Comparison of ENCODE assay signal across 25 cellular contexts in genomic region chr5:148952097-148952828, GRCh38.
"Had no signal": no experiment of that assay in that cellular context is flagged by ENCODE, and none has a peak within 500 bp of the region (broad histone marks: within the 10 kb centered on the region; RNA-seq: fewer than 3 reads in every experiment).

No MANE protein-coding gene starts in this region.

- FAIRE-seq: endometrium had no signal

- H3K27ac Mint-ChIP-seq: activated CD4-positive, alpha-beta T cell treated with anti-CD3 and anti-CD28 coated beads, Interleukin-2, amount 10 ng/mL, durations not matched to agents 7 days and 5 days; activated CD8-positive, alpha-beta T cell treated with anti-CD3 and anti-CD28 coated beads, Interleukin-2, amount 10 ng/mL, durations not matched to agents 7 days and 5 days; activated naive CD4-positive, alpha-beta T cell treated with anti-CD3 and anti-CD28 coated beads for 36 hours; activated T-cell treated with anti-CD3 and anti-CD28 coated beads, Interleukin-2, amount 50 U/mL, for 24 hours; activated T-helper 2 cell treated with anti-CD3 and anti-CD28 coated beads, Interferon-gamma antibody, Interleukin-2, Interleukin-4, amounts not matched to agents 10 μg/mL and 5 μg/mL and 100 μg/mL, durations not matched to agents 14 hours and 24 hours and 36 hours; memory B cell; progenitor cell of endocrine pancreas; T-helper 2 cell treated with Interferon-gamma antibody and Interleukin-4, amounts not matched to agents 5 μg/mL and 100 μg/mL, for 36 hours had no signal

- H3K27me3 ChIP-seq: brain microvascular endothelial cell, colonic mucosa, gastrocnemius medialis, tibial nerve, uterus had no signal

- H3K4me3 ChIP-seq: colonic mucosa, gastrocnemius medialis, left ventricle myocardium inferior, mucosa of descending colon, tibial nerve, uterus had no signal

- H3K9me3 ChIP-seq: colonic mucosa, gastrocnemius medialis, left ventricle myocardium inferior, mucosa of descending colon, tibial nerve had no signal

- H3K36me3 ChIP-seq: brain microvascular endothelial cell, colonic mucosa, gastrocnemius medialis, left ventricle myocardium inferior, tibial nerve, uterus had no signal

- H3K27ac ChIP-seq: brain microvascular endothelial cell, colonic mucosa, left ventricle myocardium inferior, tibial nerve, uterus had no signal

- H3K4me1 Mint-ChIP-seq: activated CD4-positive, alpha-beta T cell treated with anti-CD3 and anti-CD28 coated beads, Interleukin-2, amount 10 ng/mL, durations not matched to agents 7 days and 5 days; central memory CD8-positive, alpha-beta T cell; naive B cell had no signal

- DNase-seq: activated CD4-positive, alpha-beta T cell treated with anti-CD3 and anti-CD28 coated beads, Interleukin-2, amount 10 ng/mL, durations not matched to agents 7 days and 5 days; activated CD8-positive, alpha-beta T cell treated with anti-CD3 and anti-CD28 coated beads, Interleukin-2, amount 10 ng/mL, durations not matched to agents 7 days and 5 days; activated naive CD4-positive, alpha-beta T cell treated with anti-CD3 and anti-CD28 coated beads for 36 hours; activated T-cell treated with anti-CD3 and anti-CD28 coated beads, Interleukin-2, amount 50 U/mL, for 24 hours; anterior cingulate cortex; brain microvascular endothelial cell; colonic mucosa; gastrocnemius medialis; kidney glomerular epithelial cell; left ventricle myocardium inferior; mucosa of descending colon; naive B cell; stimulated activated naive CD8-positive, alpha-beta T cell treated with anti-CD3 and anti-CD28 coated beads, Interleukin-15, Interleukin-2, amounts not matched to agents 100 U/mL and 50 U/mL, for 24 hours; substantia nigra; uterus had no signal

- H3K27me3 Mint-ChIP-seq: activated T-cell treated with anti-CD3 and anti-CD28 coated beads, Interleukin-2, amount 50 U/mL, for 24 hours; central memory CD8-positive, alpha-beta T cell; naive B cell had no signal

- H3K36me3 Mint-ChIP-seq: memory B cell, naive B cell had no signal

- ATAC-seq: activated CD4-positive, CD25-positive, alpha-beta regulatory T cell treated with anti-CD3 and anti-CD28 coated beads, Interleukin-2, amount 50 U/mL, for 24 hours; activated CD8-positive, alpha-beta T cell treated with anti-CD3 and anti-CD28 coated beads, Interleukin-2, amount 10 ng/mL, durations not matched to agents 7 days and 5 days; esophagus mucosa; gastrocnemius medialis; mucosa of descending colon; stimulated activated naive CD8-positive, alpha-beta T cell treated with anti-CD3 and anti-CD28 coated beads, Interleukin-15, Interleukin-2, amounts not matched to agents 100 U/mL and 50 U/mL, for 24 hours had no signal

- H3K9me3 Mint-ChIP-seq: activated CD4-positive, alpha-beta T cell treated with anti-CD3 and anti-CD28 coated beads, Interleukin-2, amount 10 ng/mL, durations not matched to agents 7 days and 5 days; activated naive CD4-positive, alpha-beta T cell treated with anti-CD3 and anti-CD28 coated beads for 36 hours; activated T-cell treated with anti-CD3 and anti-CD28 coated beads, Interleukin-2, amount 50 U/mL, for 24 hours; activated T-helper 2 cell treated with anti-CD3 and anti-CD28 coated beads, Interferon-gamma antibody, Interleukin-2, Interleukin-4, amounts not matched to agents 10 μg/mL and 5 μg/mL and 100 μg/mL, durations not matched to agents 14 hours and 24 hours and 36 hours; central memory CD8-positive, alpha-beta T cell; memory B cell; naive B cell; neural crest cell; T-helper 2 cell treated with Interferon-gamma antibody and Interleukin-4, amounts not matched to agents 5 μg/mL and 100 μg/mL, for 36 hours had no signal

- H3K4me3 Mint-ChIP-seq: activated CD4-positive, alpha-beta T cell treated with anti-CD3 and anti-CD28 coated beads, Interleukin-2, amount 10 ng/mL, durations not matched to agents 7 days and 5 days; activated CD8-positive, alpha-beta T cell treated with anti-CD3 and anti-CD28 coated beads, Interleukin-2, amount 10 ng/mL, durations not matched to agents 7 days and 5 days; activated naive CD4-positive, alpha-beta T cell treated with anti-CD3 and anti-CD28 coated beads for 36 hours; activated T-cell treated with anti-CD3 and anti-CD28 coated beads, Interleukin-2, amount 50 U/mL, for 24 hours; central memory CD8-positive, alpha-beta T cell; memory B cell; naive B cell; neural crest cell; T-helper 2 cell treated with Interferon-gamma antibody and Interleukin-4, amounts not matched to agents 5 μg/mL and 100 μg/mL, for 36 hours had no signal

- H3K4me1 ChIP-seq: colonic mucosa, tibial nerve, uterus had no signal
